Comparison of ENCODE assay signal across 1 cellular context in the genomic region with DNA sequence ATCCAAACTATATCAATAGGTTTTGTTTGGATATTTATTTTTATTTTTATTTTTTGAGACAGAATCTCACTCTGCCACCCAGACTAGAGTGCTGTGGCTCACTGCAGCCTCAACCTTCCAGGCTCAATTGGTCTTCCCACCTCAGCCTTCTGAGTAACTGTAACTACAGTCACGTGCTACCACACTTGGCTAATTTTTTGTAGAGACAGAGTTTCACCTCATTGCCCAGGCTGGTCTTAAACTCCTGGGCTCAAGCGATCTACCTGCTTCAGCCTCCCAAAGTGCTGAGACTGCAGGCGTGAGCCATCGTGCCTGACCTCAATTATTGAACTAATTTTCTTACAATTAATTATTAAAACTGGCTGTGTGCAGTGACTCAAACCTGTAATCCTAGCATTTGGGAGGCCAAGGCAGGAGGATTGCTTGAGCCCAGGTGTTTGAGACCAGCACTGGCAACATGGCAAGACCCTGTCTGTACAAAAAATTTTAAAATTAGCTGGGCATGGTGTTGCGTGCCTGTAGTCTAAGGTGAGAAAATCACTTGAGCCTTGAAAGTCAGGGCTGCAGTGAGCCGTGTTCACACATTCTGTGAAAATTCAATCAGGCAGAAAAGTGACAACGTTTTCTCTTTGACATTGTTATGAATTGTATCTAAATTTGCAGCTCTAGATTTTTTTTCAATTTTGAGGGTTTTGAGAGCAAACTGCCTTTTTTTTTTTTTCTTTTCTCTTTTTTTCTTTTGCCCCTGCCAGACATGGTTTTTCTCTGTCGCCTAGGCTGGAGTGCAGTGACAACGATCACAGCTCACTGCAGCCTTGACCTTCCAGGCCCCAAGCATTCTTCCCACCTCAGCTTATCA.
TF ChIP-seq lines count a peak whose summit lies in the region.

No MANE protein-coding gene starts in this region.

TF ChIP-seq in GM12878, 131 proteins besides CTCF, POLR2A, EP300 and RAD21 (continued from another document and continues in another):
- TF ChIP-seq CEBPZ (IDR thresholded peaks at IDR 0.05; ENCODE audit: low read depth, low read length) (no peak), HDAC2 (IDR thresholded peaks at IDR 0.05) (no peak), KDM1A (IDR thresholded peaks at IDR 0.05; ENCODE audit: borderline replicate concordance) (no peak), BHLHE40 (IDR thresholded peaks at IDR 0.05; ENCODE audit: borderline replicate concordance in 1 of 2, low read depth in 2 of 2, low read length in 1 of 2) (peak; percentile 80 to 91), NKRF (conservative IDR thresholded peaks at IDR 0.05) (0 out of 2 replicates have a peak, but pooled peaks have one; percentile 16), ZBTB40 (IDR thresholded peaks at IDR 0.05; ENCODE audit: borderline replicate concordance) (peak; percentile 23; the same call in 1 of the 2 replicates), MAX (IDR thresholded peaks at IDR 0.05; ENCODE audit: low read depth, low read length) (no peak), E2F4 (IDR thresholded peaks at IDR 0.05; ENCODE audit: low read depth, low read length) (no peak), POLR2AphosphoS5 (IDR thresholded peaks at IDR 0.05; ENCODE audit: low read length) (no peak), ZBTB11 (CRISPR knock-in tag; IDR thresholded peaks at IDR 0.05) (no peak), ZNF592 (IDR thresholded peaks at IDR 0.05) (no peak), MLLT1 (IDR thresholded peaks at IDR 0.05) (no peak), REST (IDR thresholded peaks at IDR 0.05; ENCODE audit: low read depth, low read length) (no peak)
- TF ChIP-seq, protein P1, sequence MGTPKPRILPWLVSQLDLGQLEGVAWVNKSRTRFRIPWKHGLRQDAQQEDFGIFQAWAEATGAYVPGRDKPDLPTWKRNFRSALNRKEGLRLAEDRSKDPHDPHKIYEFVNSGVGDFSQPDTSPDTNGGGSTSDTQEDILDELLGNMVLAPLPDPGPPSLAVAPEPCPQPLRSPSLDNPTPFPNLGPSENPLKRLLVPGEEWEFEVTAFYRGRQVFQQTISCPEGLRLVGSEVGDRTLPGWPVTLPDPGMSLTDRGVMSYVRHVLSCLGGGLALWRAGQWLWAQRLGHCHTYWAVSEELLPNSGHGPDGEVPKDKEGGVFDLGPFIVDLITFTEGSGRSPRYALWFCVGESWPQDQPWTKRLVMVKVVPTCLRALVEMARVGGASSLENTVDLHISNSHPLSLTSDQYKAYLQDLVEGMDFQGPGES (IDR thresholded peaks at IDR 0.05), result no peak
